In the genomic region with DNA sequence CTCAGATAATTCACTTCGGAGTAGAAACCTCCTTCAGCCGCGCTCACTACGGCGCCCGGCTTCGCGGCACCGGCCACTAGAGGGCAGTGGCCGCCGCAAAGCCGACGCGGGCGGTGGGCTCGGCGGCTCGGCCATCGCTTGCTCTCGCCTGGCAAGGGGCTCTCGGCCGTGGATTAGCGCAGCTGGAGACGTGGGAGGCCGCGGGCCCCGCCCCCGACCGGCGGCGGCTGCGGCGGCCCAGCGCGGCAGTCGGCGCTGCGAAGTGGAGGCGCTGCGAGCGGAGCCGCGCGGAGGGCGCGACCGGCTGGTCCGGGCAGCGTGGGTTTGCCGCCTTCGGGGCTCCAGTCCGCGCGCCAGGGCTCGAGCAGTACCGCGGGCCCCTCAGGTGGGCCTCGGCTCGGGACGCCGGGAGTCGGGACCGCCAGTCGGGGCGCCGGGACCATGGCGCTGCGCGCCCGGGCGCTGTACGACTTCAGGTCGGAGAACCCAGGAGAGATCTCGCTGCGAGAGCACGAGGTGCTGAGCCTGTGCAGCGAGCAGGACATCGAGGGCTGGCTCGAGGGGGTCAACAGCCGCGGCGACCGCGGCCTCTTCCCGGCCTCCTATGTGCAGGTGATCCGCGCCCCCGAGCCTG, we compare ENCODE assay signal across 8 cellular contexts. TPM values are rescaled to one million over a fixed set of nuclear protein-coding genes. Genes with fewer than 3 reads are reported as not detected.
DNase-seq lines count a peak whose midpoint lies in the region; ATAC-seq and TF ChIP-seq lines count a peak whose summit lies in the region.

A gene with protein sequence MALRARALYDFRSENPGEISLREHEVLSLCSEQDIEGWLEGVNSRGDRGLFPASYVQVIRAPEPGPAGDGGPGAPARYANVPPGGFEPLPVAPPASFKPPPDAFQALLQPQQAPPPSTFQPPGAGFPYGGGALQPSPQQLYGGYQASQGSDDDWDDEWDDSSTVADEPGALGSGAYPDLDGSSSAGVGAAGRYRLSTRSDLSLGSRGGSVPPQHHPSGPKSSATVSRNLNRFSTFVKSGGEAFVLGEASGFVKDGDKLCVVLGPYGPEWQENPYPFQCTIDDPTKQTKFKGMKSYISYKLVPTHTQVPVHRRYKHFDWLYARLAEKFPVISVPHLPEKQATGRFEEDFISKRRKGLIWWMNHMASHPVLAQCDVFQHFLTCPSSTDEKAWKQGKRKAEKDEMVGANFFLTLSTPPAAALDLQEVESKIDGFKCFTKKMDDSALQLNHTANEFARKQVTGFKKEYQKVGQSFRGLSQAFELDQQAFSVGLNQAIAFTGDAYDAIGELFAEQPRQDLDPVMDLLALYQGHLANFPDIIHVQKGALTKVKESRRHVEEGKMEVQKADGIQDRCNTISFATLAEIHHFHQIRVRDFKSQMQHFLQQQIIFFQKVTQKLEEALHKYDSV (plus strand): TSS at position 248 of the 634 bp plus-strand sequence. CDS start 194 bp downstream, at position 442.

- TF ChIP-seq CTCF in lung (IDR thresholded peaks at IDR 0.05; ENCODE audit: control extremely low read depth, extremely low read depth) = peak; percentile 99

- peak within 1 kb of the TSS; percentile 69 for H3K27ac ChIP-seq in CD4-positive, CD25-positive, alpha-beta regulatory T cell (ENCODE audit: insufficient read depth, low read length, poor library complexity, severe bottlenecking)
- H3K27ac ChIP-seq in lung (ENCODE audit: low read depth in 1 of 2, low read length in 1 of 2) = peak within 1 kb of the TSS; percentile 92 to 98

- WGBS in lung, 2 donors = 0 to 1% methylated on average over 76 to 88 of the region's 88 CpGs

- peaks cover 45% of the 10 kb centered on the region for H3K4me1 ChIP-seq in CD4-positive, CD25-positive, alpha-beta regulatory T cell (ENCODE audit: control insufficient read depth, insufficient read depth, low read length, poor library complexity, severe bottlenecking)
- H3K4me1 ChIP-seq in lung (ENCODE audit: control insufficient read depth in 2 of 2, insufficient read depth in 2 of 2, low read length in 2 of 2) = peaks cover 14 to 15% of the 10 kb centered on the region in 2 donors

- H3K9me3 Mint-ChIP-seq in CD4-positive, CD25-positive, alpha-beta regulatory T cell = no peaks in the 10 kb centered on the region
- H3K9me3 Mint-ChIP-seq in activated CD4-positive, alpha-beta memory T cell treated with anti-CD3 and anti-CD28 coated beads, Interleukin-2, amount 10 ng/mL, durations not matched to agents 7 days and 5 days = no peaks in the 10 kb centered on the region

- peaks cover 12% of the 10 kb centered on the region for H3K27me3 Mint-ChIP-seq in CD4-positive, CD25-positive, alpha-beta regulatory T cell
- peaks cover 22% of the 10 kb centered on the region for H3K27me3 Mint-ChIP-seq in activated CD4-positive, alpha-beta memory T cell treated with anti-CD3 and anti-CD28 coated beads, Interleukin-2, amount 10 ng/mL, durations not matched to agents 7 days and 5 days

- peak within 1 kb of the TSS; percentile 78 for H3K4me3 ChIP-seq in CD4-positive, CD25-positive, alpha-beta regulatory T cell (ENCODE audit: low read depth, low read length)
- H3K4me3 ChIP-seq in lung = peak within 1 kb of the TSS; percentile 87

- CTCF ChIA-PET in activated CD4-positive, alpha-beta memory T cell treated with anti-CD3 and anti-CD28 coated beads, Interleukin-2, amount 10 ng/mL, durations not matched to agents 7 days and 5 days (lab: Charles Lee) = interaction anchor here (0.7 to 5.3 kb wide), 38 partner anchors 10 to 642 kb away, joined by 3 to 132 read pairs (median 5); a partner anchor contains a TSS

- peak; percentile 94 for ATAC-seq in CD4-positive, CD25-positive, alpha-beta regulatory T cell (ENCODE audit: low read depth in 2 of 2)
- ATAC-seq in GM19395 (IDR thresholded peaks at IDR 0.05; ENCODE audit: unreplicated experiment) = peak; percentile 96
- ATAC-seq in HG03558 (IDR thresholded peaks at IDR 0.05; ENCODE audit: extremely low read depth, unreplicated experiment) = peak; percentile 90
- ATAC-seq in lung (ENCODE audit: insufficient read depth, low FRiP score) = peak; percentile 95

- POLR2A ChIA-PET in activated CD4-positive, alpha-beta memory T cell treated with anti-CD3 and anti-CD28 coated beads, Interleukin-2, amount 10 ng/mL, durations not matched to agents 7 days and 5 days (lab: Charles Lee) = interaction anchor here (0.6 to 3.5 kb wide), 16 partner anchors 10 to 377 kb away, joined by 3 to 31 read pairs (median 8); no protein-coding TSS in a partner anchor

- H3K9me3 ChIP-seq in CD4-positive, CD25-positive, alpha-beta regulatory T cell (ENCODE audit: control insufficient read depth in 2 of 2, low read length in 2 of 2) = no peaks in the 10 kb centered on the region
- H3K9me3 ChIP-seq in lung (ENCODE audit: control insufficient read depth in 2 of 2, insufficient read depth in 1 of 2, low read length in 1 of 2) = no peaks in the 10 kb centered on the region

- no peaks in the 10 kb centered on the region for H3K36me3 ChIP-seq in CD4-positive, CD25-positive, alpha-beta regulatory T cell (ENCODE audit: control insufficient read depth, insufficient read depth, low read length)
- H3K36me3 ChIP-seq in lung (ENCODE audit: control insufficient read depth in 2 of 2, insufficient read depth in 2 of 2, low read length in 2 of 2) = peaks cover 0 to 2% of the 10 kb centered on the region in 2 donors

- H3K4me3 Mint-ChIP-seq in CD4-positive, CD25-positive, alpha-beta regulatory T cell = peak within 1 kb of the TSS; percentile 85 to 95 (median 90)
- H3K4me3 Mint-ChIP-seq in activated CD4-positive, alpha-beta memory T cell treated with anti-CD3 and anti-CD28 coated beads, Interleukin-2, amount 10 ng/mL, durations not matched to agents 7 days and 5 days = peak within 1 kb of the TSS; percentile 92

- peak; percentile 87 to 95 (median 93) for DNase-seq in CD4-positive, CD25-positive, alpha-beta regulatory T cell
- DNase-seq in NCI-H774 (lab: John Stamatoyannopoulos, UW) (peak; percentile 92), ecto neural progenitor cell (ENCODE audit: low spot score) (peak; percentile 93), lung (ENCODE audit: low spot score) (peak; percentile 91)
- DNase-seq in activated CD4-positive, alpha-beta memory T cell treated with anti-CD3 and anti-CD28 coated beads, Interleukin-2, amount 10 ng/mL, durations not matched to agents 7 days and 5 days = peak; percentile 93
- peak; percentile 80 to 88 (median 82) for DNase-seq in stimulated activated CD4-positive, alpha-beta T cell treated with anti-CD3 and anti-CD28 coated beads, TNF-alpha, amount 100 ng/mL, for 24 hours (ENCODE audit: low read depth in 3 of 3)

- no peaks in the 10 kb centered on the region for H3K27me3 ChIP-seq in CD4-positive, CD25-positive, alpha-beta regulatory T cell (ENCODE audit: control insufficient read depth, insufficient read depth, low read length)
- H3K27me3 ChIP-seq in lung (ENCODE audit: control insufficient read depth, insufficient read depth) = no peaks in the 10 kb centered on the region

- H3K36me3 Mint-ChIP-seq in CD4-positive, CD25-positive, alpha-beta regulatory T cell = peaks cover 8% of the 10 kb centered on the region
- peaks cover 39% of the 10 kb centered on the region for H3K36me3 Mint-ChIP-seq in activated CD4-positive, alpha-beta memory T cell treated with anti-CD3 and anti-CD28 coated beads, Interleukin-2, amount 10 ng/mL, durations not matched to agents 7 days and 5 days (ENCODE audit: low read depth)

- H3K4me1 Mint-ChIP-seq in CD4-positive, CD25-positive, alpha-beta regulatory T cell = peaks cover 6 to 44% (median 23%) of the 10 kb centered on the region in 4 donors
- H3K4me1 Mint-ChIP-seq in activated CD4-positive, alpha-beta memory T cell treated with anti-CD3 and anti-CD28 coated beads, Interleukin-2, amount 10 ng/mL, durations not matched to agents 7 days and 5 days = peaks cover 39% of the 10 kb centered on the region

- peak within 1 kb of the TSS in 1 of 3 donors; percentile 31 for H3K27ac Mint-ChIP-seq in CD4-positive, CD25-positive, alpha-beta regulatory T cell
- peak within 1 kb of the TSS; percentile 56 for H3K27ac Mint-ChIP-seq in activated CD4-positive, alpha-beta memory T cell treated with anti-CD3 and anti-CD28 coated beads, Interleukin-2, amount 10 ng/mL, durations not matched to agents 7 days and 5 days

RNA-seq across cellular contexts. Expression of the gene that starts here (rescaled TPM):
- 13.8 TPM for total RNA-seq in CD4-positive, CD25-positive, alpha-beta regulatory T cell
- 1 to 10 TPM; 1.2 to 2.9 (median 2.1) TPM for polyA plus RNA-seq in CD4-positive, CD25-positive, alpha-beta regulatory T cell
- total RNA-seq in activated CD4-positive, alpha-beta memory T cell treated with anti-CD3 and anti-CD28 coated beads, Interleukin-2, amount 10 ng/mL, durations not matched to agents 7 days and 5 days = 10 to 100 TPM; 38.9 to 39.6 TPM
- total RNA-seq in lung = 10 to 100 TPM; 36.9 to 43.4 TPM
- polyA plus RNA-seq in lung = 10 to 100 TPM in 1 of 2 donors, 1 to 10 TPM in 1; 5.5 to 33.0 TPM

Comparison
In these comparisons a context has a peak if more than half of its experiments do, and no peak if none do; other contexts are left out.
1. Peak in every context shown above with its lines: DNase-seq, ATAC-seq, H3K4me3 ChIP-seq and H3K27ac ChIP-seq.